In genomic region chr14:30273564-30273880, GRCh38 we compare ENCODE assay signal across 15 cellular contexts.
"Had no signal": no experiment of that assay in that cellular context is flagged by ENCODE, and none has a peak within 500 bp of the region (broad histone marks: within the 10 kb centered on the region; RNA-seq: fewer than 3 reads in every experiment).

No MANE protein-coding gene starts in this region.

- H3K9me3 ChIP-seq: heart left ventricle, stomach, tibial artery, upper lobe of left lung, uterus had no signal

- H3K36me3 ChIP-seq: heart left ventricle, stomach, tibial artery, upper lobe of left lung, uterus had no signal

- H3K27ac Mint-ChIP-seq: naive B cell had no signal

- H3K4me3 Mint-ChIP-seq: naive B cell, nephron had no signal

- H3K4me3 ChIP-seq: coronary artery, heart left ventricle, stomach, tibial artery, upper lobe of left lung, uterus had no signal

- DNase-seq: effector CD4-positive, alpha-beta T cell; foreskin melanocyte; heart left ventricle; kidney glomerular epithelial cell; naive B cell; small intestine; stimulated activated CD4-positive, alpha-beta T cell treated with anti-CD3 and anti-CD28 coated beads, Interleukin-12 subunit alpha, Interleukin-12 subunit beta, amount 100 ng/mL, for 4 hours; stimulated activated naive CD4-positive, alpha-beta T cell; stomach; substantia nigra; tibial artery; upper lobe of left lung; uterus had no signal

- H3K27me3 ChIP-seq: stomach, upper lobe of left lung, uterus had no signal

- H3K27ac ChIP-seq: coronary artery, heart left ventricle, stomach, tibial artery, upper lobe of left lung, uterus had no signal

- H3K4me1 ChIP-seq: uterus had no signal

- H3K36me3 Mint-ChIP-seq: naive B cell had no signal
